Comparison of ENCODE assay signal across 8 cellular contexts in genomic region chr13:42270857-42271215, GRCh38. TPM values are rescaled to one million over a fixed set of nuclear protein-coding genes. Genes with fewer than 3 reads are reported as not detected.
DNase-seq lines count a peak whose midpoint lies in the region; ATAC-seq and TF ChIP-seq lines count a peak whose summit lies in the region.

No MANE protein-coding gene starts in this region.

- H3K27me3 ChIP-seq in layer of hippocampus (ENCODE audit: control insufficient read depth, insufficient read depth, low read length) (no peaks in the 10 kb centered on the region), thoracic aorta (replicated peaks; ENCODE audit: insufficient read depth) (no peaks in the 10 kb centered on the region)

- TF ChIP-seq CTCF in thoracic aorta (IDR thresholded peaks at IDR 0.05), result no peak
- no peak for TF ChIP-seq CTCF in mucosa of descending colon (IDR thresholded peaks at IDR 0.05)

- peak overlapping the region; percentile 98 for H3K27ac Mint-ChIP-seq in activated T-cell treated with anti-CD3 and anti-CD28 coated beads, Interleukin-2, amount 50 U/mL, for 24 hours
- peak overlapping the region; percentile 98 for H3K27ac Mint-ChIP-seq in activated naive CD8-positive, alpha-beta T cell treated with anti-CD3 and anti-CD28 coated beads for 36 hours

- H3K4me3 ChIP-seq in thoracic aorta (peak overlapping the region; percentile 94), mucosa of descending colon (no peak overlapping the region)

- DNase-seq in activated T-cell treated with anti-CD3 and anti-CD28 coated beads, Interleukin-2, amount 50 U/mL, for 24 hours, result no peak
- DNase-seq in activated T-cell treated with anti-CD3 and anti-CD28 coated beads, Interleukin-2, amount 50 U/mL, for 48 hours, result no peak
- no peak for DNase-seq in activated naive CD8-positive, alpha-beta T cell treated with anti-CD3 and anti-CD28 coated beads for 36 hours
- no peak for DNase-seq in thoracic aorta (ENCODE audit: low spot score)
- DNase-seq in mucosa of descending colon, result no peak
- no peak for DNase-seq in SHP77 treated with DMSO at 0.1 percent for 48 hours (lab: John Stamatoyannopoulos, UW)

- H3K36me3 Mint-ChIP-seq in activated T-cell treated with anti-CD3 and anti-CD28 coated beads, Interleukin-2, amount 50 U/mL, for 24 hours (ENCODE audit: low read depth), result peaks cover 34% of the 10 kb centered on the region
- peaks cover 31% of the 10 kb centered on the region for H3K36me3 Mint-ChIP-seq in activated naive CD8-positive, alpha-beta T cell treated with anti-CD3 and anti-CD28 coated beads for 36 hours

- H3K9me3 Mint-ChIP-seq in activated T-cell treated with anti-CD3 and anti-CD28 coated beads, Interleukin-2, amount 50 U/mL, for 24 hours, result peaks cover 6% of the 10 kb centered on the region
- peaks cover 2% of the 10 kb centered on the region for H3K9me3 Mint-ChIP-seq in activated naive CD8-positive, alpha-beta T cell treated with anti-CD3 and anti-CD28 coated beads for 36 hours

- intact Hi-C loops in mucosa of descending colon (cut with DNase I, micrococcal nuclease), result no loop called here

- H3K27ac ChIP-seq in layer of hippocampus (ENCODE audit: low read depth, low read length), result peak overlapping the region; percentile 96
- H3K27ac ChIP-seq in thoracic aorta, result peak overlapping the region; percentile 68 to 75

- H3K36me3 ChIP-seq in thoracic aorta, result no peaks in the 10 kb centered on the region
- no peaks in the 10 kb centered on the region for H3K36me3 ChIP-seq in mucosa of descending colon (ENCODE audit: low read depth)

- ATAC-seq in thoracic aorta (ENCODE audit: insufficient number of reproducible peaks, low FRiP score, low read depth) (no peak), mucosa of descending colon (no peak), GM18907 (IDR thresholded peaks at IDR 0.05; ENCODE audit: unreplicated experiment) (no peak)

- H3K9me3 ChIP-seq in thoracic aorta (no peaks in the 10 kb centered on the region), mucosa of descending colon (no peaks in the 10 kb centered on the region)

- H3K4me1 ChIP-seq in thoracic aorta (ENCODE audit: control insufficient read depth in 1 of 2, low read depth in 2 of 2) (peaks cover 15 to 19% of the 10 kb centered on the region in 2 donors), mucosa of descending colon (ENCODE audit: low read depth) (no peaks in the 10 kb centered on the region)

- H3K4me1 Mint-ChIP-seq in activated T-cell treated with anti-CD3 and anti-CD28 coated beads, Interleukin-2, amount 50 U/mL, for 24 hours (ENCODE audit: low read depth), result peaks cover 45% of the 10 kb centered on the region
- H3K4me1 Mint-ChIP-seq in activated naive CD8-positive, alpha-beta T cell treated with anti-CD3 and anti-CD28 coated beads for 36 hours, result peaks cover 46% of the 10 kb centered on the region

- H3K27me3 Mint-ChIP-seq in activated T-cell treated with anti-CD3 and anti-CD28 coated beads, Interleukin-2, amount 50 U/mL, for 24 hours, result no peaks in the 10 kb centered on the region
- H3K27me3 Mint-ChIP-seq in activated naive CD8-positive, alpha-beta T cell treated with anti-CD3 and anti-CD28 coated beads for 36 hours, result no peaks in the 10 kb centered on the region

- peak overlapping the region; percentile 99 for H3K4me3 Mint-ChIP-seq in activated T-cell treated with anti-CD3 and anti-CD28 coated beads, Interleukin-2, amount 50 U/mL, for 24 hours
- peak overlapping the region; percentile 86 for H3K4me3 Mint-ChIP-seq in activated naive CD8-positive, alpha-beta T cell treated with anti-CD3 and anti-CD28 coated beads for 36 hours

RNA-seq across cellular contexts. Expression of gene AKAP11, which starts 1.1 kb away (rescaled TPM):
- total RNA-seq in activated naive CD8-positive, alpha-beta T cell treated with anti-CD3 and anti-CD28 coated beads for 36 hours, result 10 to 100 TPM; 37.7 to 38.0 TPM
- total RNA-seq in thoracic aorta (10 to 100 TPM; 28.7 to 37.1 TPM), mucosa of descending colon (10 to 100 TPM; 20.6 to 55.2 (median 26.1) TPM)
